ENCODE assay signal across 8 cellular contexts in genomic region chr2:203811491-203812221, GRCh38. TPM values are rescaled to one million over a fixed set of nuclear protein-coding genes. Genes with fewer than 3 reads are reported as not detected.
A peak's percentile ranks its signal among the peaks of the same experiment; 100 is the strongest.
DNase-seq lines count a peak whose midpoint lies in the region; ATAC-seq and TF ChIP-seq lines count a peak whose summit lies in the region.

No MANE protein-coding gene starts in this region.

- in situ Hi-C loops in brain microvascular endothelial cell (cut with HindIII; ENCODE audit: low pct_ligation_motif_present, low sequenced_read_pairs) = loop anchor here (25.0 kb wide), 1 partner anchor 324 kb away; no protein-coding TSS in a partner anchor

- H4K8ac ChIP-seq in mesendoderm (ENCODE audit: low read depth, low read length) = no peak overlapping the region

- no peak overlapping the region for H3K4me3 Mint-ChIP-seq in stimulated activated memory B cell treated with anti-CD40 and anti-IgM and Interleukin-4, amounts not matched to agents 10 μg/mL and 1 μg/mL and 100 μg/mL, for 72 hours

- H3K27ac Mint-ChIP-seq in stimulated activated memory B cell treated with anti-CD40 and anti-IgM and Interleukin-4, amounts not matched to agents 10 μg/mL and 1 μg/mL and 100 μg/mL, for 72 hours = peak overlapping the region; percentile 2

- H2AK5ac ChIP-seq in mesendoderm (ENCODE audit: low read length) = no peak overlapping the region

- H3K27me3 Mint-ChIP-seq in stimulated activated memory B cell treated with anti-CD40 and anti-IgM and Interleukin-4, amounts not matched to agents 10 μg/mL and 1 μg/mL and 100 μg/mL, for 72 hours = peaks cover 56% of the 10 kb centered on the region

- no peaks in the 10 kb centered on the region for H3K27me3 ChIP-seq in brain microvascular endothelial cell (replicated peaks)
- H3K27me3 ChIP-seq in mesendoderm (ENCODE audit: insufficient read depth, low read length, poor library complexity) = no peaks in the 10 kb centered on the region

- no peaks in the 10 kb centered on the region for H3K4me1 ChIP-seq in mesendoderm (ENCODE audit: control insufficient read depth, low read depth, low read length)

- peak; percentile 90 for ATAC-seq in GM18520 (IDR thresholded peaks at IDR 0.05; ENCODE audit: unreplicated experiment)
- ATAC-seq in stimulated activated memory B cell treated with anti-CD40 and anti-IgM and Interleukin-4, amounts not matched to agents 10 μg/mL and 1 μg/mL and 100 μg/mL, for 72 hours = peak; percentile 93
- no peak for ATAC-seq in HG03280 (IDR thresholded peaks at IDR 0.05; ENCODE audit: unreplicated experiment)

- no peaks in the 10 kb centered on the region for H3K79me1 ChIP-seq in mesendoderm (ENCODE audit: low read length)

- no peaks in the 10 kb centered on the region for H3K36me3 Mint-ChIP-seq in stimulated activated memory B cell treated with anti-CD40 and anti-IgM and Interleukin-4, amounts not matched to agents 10 μg/mL and 1 μg/mL and 100 μg/mL, for 72 hours

- H3K27ac ChIP-seq in brain microvascular endothelial cell (peak overlapping the region; percentile 94), mesendoderm (ENCODE audit: low read depth, low read length) (no peak overlapping the region)

- H2BK120ac ChIP-seq in mesendoderm (ENCODE audit: low read depth, low read length) = no peak overlapping the region

- no peak overlapping the region for H4K5ac ChIP-seq in mesendoderm (ENCODE audit: low read length)

- TF ChIP-seq CTCF in brain microvascular endothelial cell (IDR thresholded peaks at IDR 0.05; ENCODE audit: low read depth, low read length, missing control alignments) = no peak

- no peak overlapping the region for H3K56ac ChIP-seq in mesendoderm (ENCODE audit: low read length)

- H3K36me3 ChIP-seq in brain microvascular endothelial cell (replicated peaks) (no peaks in the 10 kb centered on the region), mesendoderm (ENCODE audit: control insufficient read depth, insufficient read depth, low read length) (no peaks in the 10 kb centered on the region)

- no peak overlapping the region for H2BK5ac ChIP-seq in mesendoderm (ENCODE audit: low read length)

- no peaks in the 10 kb centered on the region for H3K79me2 ChIP-seq in mesendoderm (ENCODE audit: control insufficient read depth, insufficient read depth, low read length)

- no peaks in the 10 kb centered on the region for H3K9me3 Mint-ChIP-seq in stimulated activated memory B cell treated with anti-CD40 and anti-IgM and Interleukin-4, amounts not matched to agents 10 μg/mL and 1 μg/mL and 100 μg/mL, for 72 hours

- no peak overlapping the region for H3K4me2 ChIP-seq in mesendoderm (ENCODE audit: low read length)

- H3K4me3 ChIP-seq in brain microvascular endothelial cell (ENCODE audit: low read depth, low read length) (no peak overlapping the region), mesendoderm (ENCODE audit: low read length) (no peak overlapping the region)

- H3K23ac ChIP-seq in mesendoderm (ENCODE audit: low read length) = no peak overlapping the region

- no peak overlapping the region for H2BK15ac ChIP-seq in mesendoderm (replicated peaks; ENCODE audit: low read depth)

- WGBS in mesendoderm (ENCODE audit: extremely low coverage, insufficient coverage, low lambda C conversion rate) = no CpG with 5 or more reads among the region's 9 CpGs

- H3K18ac ChIP-seq in mesendoderm (ENCODE audit: low read length) = no peak overlapping the region

- DNase-seq in HK-2 (ENCODE audit: unreplicated experiment) (peak; percentile 76), UCSD-AML1 (lab: John Stamatoyannopoulos, UW; ENCODE audit: unreplicated experiment) (peak; percentile 67), brain microvascular endothelial cell (peak; percentile 95), mesendoderm (peak; percentile 35), ecto neural progenitor cell (ENCODE audit: low spot score) (no peak)

- no peak overlapping the region for H3K4ac ChIP-seq in mesendoderm (ENCODE audit: low read depth, low read length)

- H3K4me1 Mint-ChIP-seq in stimulated activated memory B cell treated with anti-CD40 and anti-IgM and Interleukin-4, amounts not matched to agents 10 μg/mL and 1 μg/mL and 100 μg/mL, for 72 hours = peaks cover 14% of the 10 kb centered on the region

- no peak overlapping the region for H3K9ac ChIP-seq in mesendoderm (ENCODE audit: low read length)

RNA-seq across cellular contexts. Expression of gene CTLA4, which starts 55.9 kb away (rescaled TPM):
- not detected for polyA plus RNA-seq in mesendoderm (2013, experiment 1 of 2)
- polyA plus RNA-seq in mesendoderm (2013, experiment 2 of 2) = not detected
